1 cellular context compared by ENCODE assay signal in genomic region chr5:86917117-86917579, GRCh38.
TF ChIP-seq lines count a peak whose summit lies in the region.

No MANE protein-coding gene starts in this region.

TF ChIP-seq in IMR-90, 13 proteins besides CTCF, POLR2A, EP300 and RAD21 (continued from another document):
- TF ChIP-seq CHD1 (IDR thresholded peaks at IDR 0.05; ENCODE audit: low read depth, low read length), result no peak
